1 cellular context compared by ENCODE assay signal in the genomic region with DNA sequence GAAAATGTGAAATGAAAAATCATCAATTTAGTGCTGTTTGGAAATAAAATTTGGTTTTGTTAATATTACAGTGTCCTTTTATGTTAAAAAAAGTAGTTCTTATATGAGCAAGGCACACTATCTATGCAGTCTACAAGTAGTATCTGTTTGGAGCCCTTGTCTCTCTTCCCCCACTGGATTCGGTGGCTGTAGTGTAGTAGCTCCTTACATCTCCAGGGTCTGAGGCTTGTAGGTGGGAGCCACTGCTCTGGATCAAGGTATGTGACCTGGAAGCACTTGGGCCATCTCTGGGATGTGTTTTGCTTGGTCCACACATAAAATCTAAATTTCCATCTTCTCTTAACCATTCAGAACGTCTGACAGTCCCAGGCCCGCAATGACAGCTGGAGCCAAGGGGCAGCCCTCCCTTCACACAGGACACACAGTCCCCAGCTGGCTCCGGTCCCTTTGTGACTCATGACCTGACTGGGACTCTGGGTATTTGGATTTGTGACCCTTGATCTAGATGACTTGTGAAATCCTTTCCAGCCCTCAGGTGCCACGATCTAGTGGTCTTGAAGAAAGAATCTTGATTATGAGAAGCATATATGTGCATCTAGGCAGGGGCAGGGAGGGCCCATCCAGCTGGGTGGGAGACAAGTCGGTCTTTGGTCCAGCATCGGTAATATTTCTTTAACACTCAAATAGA.
A peak's percentile ranks its signal among the peaks of the same experiment; 100 is the strongest.
TF ChIP-seq lines count a peak whose summit lies in the region.

No MANE protein-coding gene starts in this region.

TF ChIP-seq in HepG2, 621 proteins besides CTCF, POLR2A, EP300 and RAD21 (continued from another document and continues in another):
- TF ChIP-seq AHDC1 (CRISPR knock-in tag; IDR thresholded peaks at IDR 0.05; ENCODE audit: borderline replicate concordance) (peak; percentile 85; the same call in 1 of the 2 replicates), MXI1 (IDR thresholded peaks at IDR 0.05; ENCODE audit: borderline replicate concordance, low read depth, low read length) (peak; percentile 78; the same call in 1 of the 3 replicates), NFIC (IDR thresholded peaks at IDR 0.05; ENCODE audit: low read length) (peak; percentile 47; the same call in 1 of the 2 replicates), ZNF704 (CRISPR knock-in tag; IDR thresholded peaks at IDR 0.05; ENCODE audit: borderline replicate concordance) (no peak), BCL3 (CRISPR knock-in tag; IDR thresholded peaks at IDR 0.05) (peak; percentile 42; the same call in 1 of the 2 replicates), MYNN (CRISPR knock-in tag; IDR thresholded peaks at IDR 0.05; ENCODE audit: low read depth) (no peak), HBP1 (CRISPR knock-in tag; IDR thresholded peaks at IDR 0.05; ENCODE audit: low read depth) (no peak; the same call in 1 of the 2 replicates), SCMH1 (CRISPR knock-in tag; IDR thresholded peaks at IDR 0.05; ENCODE audit: borderline replicate concordance) (no peak), CBFB (CRISPR knock-in tag; IDR thresholded peaks at IDR 0.05) (no peak), CAMTA2 (CRISPR knock-in tag; IDR thresholded peaks at IDR 0.05; ENCODE audit: borderline replicate concordance) (no peak), FOXK1 (CRISPR knock-in tag; IDR thresholded peaks at IDR 0.05; ENCODE audit: borderline replicate concordance, low read depth) (peak; percentile 52; the same call in 1 of the 2 replicates), SMAD3 (CRISPR knock-in tag; IDR thresholded peaks at IDR 0.05) (no peak), FUBP1 (CRISPR knock-in tag; IDR thresholded peaks at IDR 0.05; ENCODE audit: borderline replicate concordance) (no peak), MTA3 (CRISPR knock-in tag; IDR thresholded peaks at IDR 0.05) (no peak), ZFP82 (CRISPR knock-in tag; IDR thresholded peaks at IDR 0.05; ENCODE audit: borderline replicate concordance) (no peak), YEATS2 (CRISPR knock-in tag; IDR thresholded peaks at IDR 0.05; ENCODE audit: borderline replicate concordance) (peak; percentile 46; the same call in 1 of the 2 replicates), ASH2L (IDR thresholded peaks at IDR 0.05; ENCODE audit: insufficient read length, low read depth, low read length) (no peak), ERF (CRISPR knock-in tag; IDR thresholded peaks at IDR 0.05) (peak; percentile 83; the same call in 1 of the 2 replicates), E2F5 (CRISPR knock-in tag; conservative IDR thresholded peaks at IDR 0.05) (no peak)
- TF ChIP-seq, protein P1, sequence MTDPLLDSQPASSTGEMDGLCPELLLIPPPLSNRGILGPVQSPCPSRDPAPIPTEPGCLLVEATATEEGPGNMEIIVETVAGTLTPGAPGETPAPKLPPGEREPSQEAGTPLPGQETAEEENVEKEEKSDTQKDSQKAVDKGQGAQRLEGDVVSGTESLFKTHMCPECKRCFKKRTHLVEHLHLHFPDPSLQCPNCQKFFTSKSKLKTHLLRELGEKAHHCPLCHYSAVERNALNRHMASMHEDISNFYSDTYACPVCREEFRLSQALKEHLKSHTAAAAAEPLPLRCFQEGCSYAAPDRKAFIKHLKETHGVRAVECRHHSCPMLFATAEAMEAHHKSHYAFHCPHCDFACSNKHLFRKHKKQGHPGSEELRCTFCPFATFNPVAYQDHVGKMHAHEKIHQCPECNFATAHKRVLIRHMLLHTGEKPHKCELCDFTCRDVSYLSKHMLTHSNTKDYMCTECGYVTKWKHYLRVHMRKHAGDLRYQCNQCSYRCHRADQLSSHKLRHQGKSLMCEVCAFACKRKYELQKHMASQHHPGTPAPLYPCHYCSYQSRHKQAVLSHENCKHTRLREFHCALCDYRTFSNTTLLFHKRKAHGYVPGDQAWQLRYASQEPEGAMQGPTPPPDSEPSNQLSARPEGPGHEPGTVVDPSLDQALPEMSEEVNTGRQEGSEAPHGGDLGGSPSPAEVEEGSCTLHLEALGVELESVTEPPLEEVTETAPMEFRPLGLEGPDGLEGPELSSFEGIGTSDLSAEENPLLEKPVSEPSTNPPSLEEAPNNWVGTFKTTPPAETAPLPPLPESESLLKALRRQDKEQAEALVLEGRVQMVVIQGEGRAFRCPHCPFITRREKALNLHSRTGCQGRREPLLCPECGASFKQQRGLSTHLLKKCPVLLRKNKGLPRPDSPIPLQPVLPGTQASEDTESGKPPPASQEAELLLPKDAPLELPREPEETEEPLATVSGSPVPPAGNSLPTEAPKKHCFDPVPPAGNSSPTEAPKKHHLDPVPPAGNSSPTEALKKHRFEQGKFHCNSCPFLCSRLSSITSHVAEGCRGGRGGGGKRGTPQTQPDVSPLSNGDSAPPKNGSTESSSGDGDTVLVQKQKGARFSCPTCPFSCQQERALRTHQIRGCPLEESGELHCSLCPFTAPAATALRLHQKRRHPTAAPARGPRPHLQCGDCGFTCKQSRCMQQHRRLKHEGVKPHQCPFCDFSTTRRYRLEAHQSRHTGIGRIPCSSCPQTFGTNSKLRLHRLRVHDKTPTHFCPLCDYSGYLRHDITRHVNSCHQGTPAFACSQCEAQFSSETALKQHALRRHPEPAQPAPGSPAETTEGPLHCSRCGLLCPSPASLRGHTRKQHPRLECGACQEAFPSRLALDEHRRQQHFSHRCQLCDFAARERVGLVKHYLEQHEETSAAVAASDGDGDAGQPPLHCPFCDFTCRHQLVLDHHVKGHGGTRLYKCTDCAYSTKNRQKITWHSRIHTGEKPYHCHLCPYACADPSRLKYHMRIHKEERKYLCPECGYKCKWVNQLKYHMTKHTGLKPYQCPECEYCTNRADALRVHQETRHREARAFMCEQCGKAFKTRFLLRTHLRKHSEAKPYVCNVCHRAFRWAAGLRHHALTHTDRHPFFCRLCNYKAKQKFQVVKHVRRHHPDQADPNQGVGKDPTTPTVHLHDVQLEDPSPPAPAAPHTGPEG (CRISPR knock-in tag; IDR thresholded peaks at IDR 0.05) = no peak
- TF ChIP-seq, protein P2, sequence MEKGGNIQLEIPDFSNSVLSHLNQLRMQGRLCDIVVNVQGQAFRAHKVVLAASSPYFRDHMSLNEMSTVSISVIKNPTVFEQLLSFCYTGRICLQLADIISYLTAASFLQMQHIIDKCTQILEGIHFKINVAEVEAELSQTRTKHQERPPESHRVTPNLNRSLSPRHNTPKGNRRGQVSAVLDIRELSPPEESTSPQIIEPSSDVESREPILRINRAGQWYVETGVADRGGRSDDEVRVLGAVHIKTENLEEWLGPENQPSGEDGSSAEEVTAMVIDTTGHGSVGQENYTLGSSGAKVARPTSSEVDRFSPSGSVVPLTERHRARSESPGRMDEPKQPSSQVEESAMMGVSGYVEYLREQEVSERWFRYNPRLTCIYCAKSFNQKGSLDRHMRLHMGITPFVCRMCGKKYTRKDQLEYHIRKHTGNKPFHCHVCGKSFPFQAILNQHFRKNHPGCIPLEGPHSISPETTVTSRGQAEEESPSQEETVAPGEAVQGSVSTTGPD (CRISPR knock-in tag; IDR thresholded peaks at IDR 0.05) = no peak
- TF ChIP-seq, protein P3, sequence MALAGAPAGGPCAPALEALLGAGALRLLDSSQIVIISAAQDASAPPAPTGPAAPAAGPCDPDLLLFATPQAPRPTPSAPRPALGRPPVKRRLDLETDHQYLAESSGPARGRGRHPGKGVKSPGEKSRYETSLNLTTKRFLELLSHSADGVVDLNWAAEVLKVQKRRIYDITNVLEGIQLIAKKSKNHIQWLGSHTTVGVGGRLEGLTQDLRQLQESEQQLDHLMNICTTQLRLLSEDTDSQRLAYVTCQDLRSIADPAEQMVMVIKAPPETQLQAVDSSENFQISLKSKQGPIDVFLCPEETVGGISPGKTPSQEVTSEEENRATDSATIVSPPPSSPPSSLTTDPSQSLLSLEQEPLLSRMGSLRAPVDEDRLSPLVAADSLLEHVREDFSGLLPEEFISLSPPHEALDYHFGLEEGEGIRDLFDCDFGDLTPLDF (CRISPR knock-in tag; IDR thresholded peaks at IDR 0.05) = no peak
- TF ChIP-seq, protein P4, sequence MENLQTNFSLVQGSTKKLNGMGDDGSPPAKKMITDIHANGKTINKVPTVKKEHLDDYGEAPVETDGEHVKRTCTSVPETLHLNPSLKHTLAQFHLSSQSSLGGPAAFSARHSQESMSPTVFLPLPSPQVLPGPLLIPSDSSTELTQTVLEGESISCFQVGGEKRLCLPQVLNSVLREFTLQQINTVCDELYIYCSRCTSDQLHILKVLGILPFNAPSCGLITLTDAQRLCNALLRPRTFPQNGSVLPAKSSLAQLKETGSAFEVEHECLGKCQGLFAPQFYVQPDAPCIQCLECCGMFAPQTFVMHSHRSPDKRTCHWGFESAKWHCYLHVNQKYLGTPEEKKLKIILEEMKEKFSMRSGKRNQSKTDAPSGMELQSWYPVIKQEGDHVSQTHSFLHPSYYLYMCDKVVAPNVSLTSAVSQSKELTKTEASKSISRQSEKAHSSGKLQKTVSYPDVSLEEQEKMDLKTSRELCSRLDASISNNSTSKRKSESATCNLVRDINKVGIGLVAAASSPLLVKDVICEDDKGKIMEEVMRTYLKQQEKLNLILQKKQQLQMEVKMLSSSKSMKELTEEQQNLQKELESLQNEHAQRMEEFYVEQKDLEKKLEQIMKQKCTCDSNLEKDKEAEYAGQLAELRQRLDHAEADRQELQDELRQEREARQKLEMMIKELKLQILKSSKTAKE (CRISPR knock-in tag; IDR thresholded peaks at IDR 0.05; ENCODE audit: borderline replicate concordance) = peak; percentile 49; the same call in 1 of the 2 replicates
